Comparison of ENCODE assay signal across 21 cellular contexts in genomic region chr11:13449522-13449921, GRCh38. TPM values are rescaled to one million over a fixed set of nuclear protein-coding genes. Genes with fewer than 3 reads are reported as not detected.
DNase-seq lines count a peak whose midpoint lies in the region; ATAC-seq, FAIRE-seq and TF ChIP-seq lines count a peak whose summit lies in the region.
"Had no signal": no experiment of that assay in that cellular context is flagged by ENCODE, and none has a peak within 500 bp of the region (broad histone marks: within the 10 kb centered on the region; RNA-seq: fewer than 3 reads in every experiment).

No MANE protein-coding gene starts in this region.

- H3K27ac ChIP-seq in left ventricle myocardium inferior (replicated peaks) (peak overlapping the region; percentile 42), K562 (ENCODE audit: extremely low read depth, low read depth, low read length) (no peak overlapping the region), left lung (peak overlapping the region; percentile 5 to 21), tibial artery (peak overlapping the region; percentile 36 to 56), aorta (ENCODE audit: low read depth in 1 of 2, low read length in 2 of 2) (no peak overlapping the region), spleen (peak overlapping the region in 2 of 8 donors; percentile 0 to 63)
- H3K27ac ChIP-seq: 22Rv1, Peyer's patch, SJCRH30 had no signal

- DNase-seq in left ventricle myocardium inferior (no peak), left ventricle myocardium superior (no peak), K562 (ENCODE audit: extremely low read depth in 1 of 4, low spot score in 3 of 4) (no peak), left lung (no peak), tibial artery (no peak), EL (no peak), aorta (no peak), spleen (no peak)
- DNase-seq: C1 segment of cervical spinal cord; CD8-positive, alpha-beta memory T cell; GOT3; NCI-H1092; NCI-H1436 treated with DMSO at 0.1 percent for 48 hours; NCI-H1930; NCI-H510A treated with DMSO at 0.1 percent for 48 hours; NCI-H748 treated with DMSO at 0.1 percent for 48 hours; NK-92 treated with Interleukin-12 subunit alpha and Interleukin-12 subunit beta, amount 100 ng/mL, for 24 hours; Peyer's patch; SJCRH30 had no signal

- peaks cover 3% of the 10 kb centered on the region; the same call in 1 of the 3 replicates for H3K79me2 ChIP-seq in K562 (ENCODE audit: control insufficient read depth, insufficient read depth, low read length)

- H3K9me3 ChIP-seq in left ventricle myocardium inferior (replicated peaks) = peaks cover 22% of the 10 kb centered on the region
- no peaks in the 10 kb centered on the region for H3K9me3 ChIP-seq in K562 (replicated peaks; ENCODE audit: control insufficient read depth, insufficient read depth, low read depth, low read length)
- no peaks in the 10 kb centered on the region for H3K9me3 ChIP-seq in left lung
- H3K9me3 ChIP-seq in tibial artery = peaks cover 0 to 3% (median 0%) of the 10 kb centered on the region in 3 donors
- no peaks in the 10 kb centered on the region for H3K9me3 ChIP-seq in aorta (ENCODE audit: control insufficient read depth, low read length)
- H3K9me3 ChIP-seq in spleen = peaks cover 0 to 28% (median 18%) of the 10 kb centered on the region in 8 donors
- H3K9me3 ChIP-seq: Peyer's patch, SJCRH30 had no signal

- H4K20me1 ChIP-seq in K562 (replicated peaks; ENCODE audit: control insufficient read depth, insufficient read depth, low read length) = no peaks in the 10 kb centered on the region

- CTCF ChIA-PET in K562 (lab: Yijun Ruan, JAX; ENCODE audit: low intra/inter-chr PET ratio) = no interaction called here

- H3K4me3 ChIP-seq in left ventricle myocardium inferior = no peak overlapping the region
- H3K4me3 ChIP-seq in K562 = no peak overlapping the region
- no peak overlapping the region for H3K4me3 ChIP-seq in left lung
- H3K4me3 ChIP-seq in tibial artery = no peak overlapping the region
- no peak overlapping the region for H3K4me3 ChIP-seq in aorta (ENCODE audit: low read length in 2 of 2)
- H3K4me3 ChIP-seq in spleen = no peak overlapping the region
- H3K4me3 ChIP-seq: Peyer's patch, SJCRH30 had no signal

- no peak overlapping the region for H3K4me2 ChIP-seq in K562 (ENCODE audit: insufficient read depth, low read length)

- H3K4me1 ChIP-seq in left ventricle myocardium inferior (peaks cover 30% of the 10 kb centered on the region), K562 (replicated peaks in 1 of 2; ENCODE audit: control insufficient read depth in 2 of 2, insufficient read depth in 2 of 2, low read length in 2 of 2) (no peaks in the 10 kb centered on the region), left lung (peaks cover 4 to 21% of the 10 kb centered on the region in 2 donors), tibial artery (peaks cover 0 to 27% (median 7%) of the 10 kb centered on the region in 4 donors), aorta (ENCODE audit: control insufficient read depth in 1 of 2, insufficient read depth in 2 of 2, low read length in 2 of 2) (no peaks in the 10 kb centered on the region), spleen (peaks cover 3 to 52% (median 23%) of the 10 kb centered on the region in 6 donors)
- H3K4me1 ChIP-seq: SJCRH30 had no signal

- FAIRE-seq in K562 (lab: Jason Lieb, UNC) = no peak

- intact Hi-C loops in left ventricle myocardium inferior (cut with micrococcal nuclease) = no loop called here
- intact Hi-C loops in left ventricle myocardium superior (cut with micrococcal nuclease) = no loop called here
- intact Hi-C loops in K562 (cut with micrococcal nuclease) = no loop called here
- intact Hi-C loops in left lung (cut with DNase I) = no loop called here
- intact Hi-C loops in tibial artery (cut with DNase I; ENCODE audit: low total_unique reads) = no loop called here
- intact Hi-C loops in aorta (cut with DNase I) = loop anchor here in 1 of 2 donors (10.0 kb wide), 1 partner anchor 575 kb away; no protein-coding TSS in a partner anchor
- intact Hi-C loops in spleen (cut with DNase I; ENCODE audit: low total_unique reads) = no loop called here

- ATAC-seq in left ventricle myocardium superior = no peak
- ATAC-seq in K562 = no peak
- no peak for ATAC-seq in left lung
- no peak for ATAC-seq in aorta (ENCODE audit: low FRiP score)

- H3K36me3 ChIP-seq in left ventricle myocardium inferior (no peaks in the 10 kb centered on the region), K562 (ENCODE audit: control insufficient read depth, insufficient read depth, low read length) (no peaks in the 10 kb centered on the region), left lung (no peaks in the 10 kb centered on the region), tibial artery (no peaks in the 10 kb centered on the region), aorta (ENCODE audit: control insufficient read depth in 1 of 2, insufficient read depth in 2 of 2, low read length in 1 of 2) (no peaks in the 10 kb centered on the region), spleen (peaks cover 0 to 6% (median 0%) of the 10 kb centered on the region in 6 donors)
- H3K36me3 ChIP-seq: Peyer's patch, SJCRH30 had no signal

- WGBS in K562 (ENCODE audit: insufficient coverage, low coverage, missing lambda C conversion rate) = 42% methylated on average over 1 of the region's 1 CpG
- WGBS in aorta, 2 donors = 0 to 68% methylated on average over 1 of the region's 1 CpG
- 0 to 100% (median 53%) methylated on average over 1 of the region's 1 CpG for whole genome bisulfite sequencing in spleen, 5 donors

- TF ChIP-seq CTCF in left ventricle myocardium inferior (IDR thresholded peaks at IDR 0.05; ENCODE audit: borderline replicate concordance) (no peak), K562 (IDR thresholded peaks at IDR 0.05 in 2 of 3, conservative IDR thresholded peaks at IDR 0.05 in 1 of 3; ENCODE audit: insufficient read depth in 2 of 3, low read depth in 1 of 3, low read length in 3 of 3) (no peak), left lung (IDR thresholded peaks at IDR 0.05) (no peak), tibial artery (IDR thresholded peaks at IDR 0.05) (no peak), spleen (IDR thresholded peaks at IDR 0.05 in 8 of 11, conservative IDR thresholded peaks at IDR 0.05 in 3 of 11) (no peak)

- no peak for TF ChIP-seq RAD21 in K562 (CRISPR knock-in tag; conservative IDR thresholded peaks at IDR 0.05 in 1 of 2, IDR thresholded peaks at IDR 0.05 in 1 of 2)

- in situ Hi-C loops in K562 (cut with MboI) = no loop called here

- H3K9me1 ChIP-seq in K562 (ENCODE audit: control insufficient read depth, insufficient read depth, low read length) = no peaks in the 10 kb centered on the region

- TF ChIP-seq POLR2A in K562 (conservative IDR thresholded peaks at IDR 0.05) = no peak
- TF ChIP-seq POLR2A in spleen (IDR thresholded peaks at IDR 0.05) = no peak

- no peak for TF ChIP-seq EP300 in K562 (IDR thresholded peaks at IDR 0.05; ENCODE audit: low read length)

- H3K27me3 ChIP-seq in left ventricle myocardium inferior (ENCODE audit: low read depth) (no peaks in the 10 kb centered on the region), K562 (ENCODE audit: control insufficient read depth in 2 of 2, insufficient read depth in 2 of 2, low read length in 2 of 2) (no peaks in the 10 kb centered on the region), left lung (no peaks in the 10 kb centered on the region), tibial artery (no peaks in the 10 kb centered on the region), aorta (ENCODE audit: control insufficient read depth in 1 of 2, insufficient read depth in 2 of 2, low read length in 1 of 2) (no peaks in the 10 kb centered on the region), spleen (replicated peaks in 1 of 7) (no peaks in the 10 kb centered on the region)
- H3K27me3 ChIP-seq: Peyer's patch, SJCRH30 had no signal

- no peak overlapping the region for H3K9ac ChIP-seq in K562 (ENCODE audit: insufficient read depth in 1 of 2, low read depth in 2 of 2, low read length in 2 of 2)

- no TSS peak for BruUV-seq in K562 (replicated peaks; lab: Mats Ljungman, UMichigan)

- no peak overlapping the region for H2AFZ ChIP-seq in K562 (ENCODE audit: low read depth, low read length)

- POLR2A ChIA-PET in K562 (lab: Yijun Ruan, JAX) = interaction anchor here (1.2 to 2.2 kb wide), 3 partner anchors 10 to 23 kb away, joined by 3 to 9 read pairs (median 4); partner anchors contain the start of gene BTBD10

RNA-seq across cellular contexts. Expression of gene BTBD10, which starts 13.5 kb away (rescaled TPM):
- 26.4 TPM for total RNA-seq in left ventricle myocardium inferior
- total RNA-seq in left ventricle myocardium superior = 19.2 TPM
- total RNA-seq in K562 (2011; cell fraction: chromatin; rRNA removed; ENCODE audit: low replicate concordance) = 11.0 and 19.9 TPM in 2 replicates
- 3.3 and 4.3 TPM in 2 replicates for total RNA-seq in K562 (2011; cell fraction: nucleolus; rRNA removed)
- 9.9 and 14.0 TPM in 2 replicates for total RNA-seq in K562 (2011; cell fraction: nucleoplasm; rRNA removed)
- 15.3 and 16.1 TPM in 2 replicates for total RNA-seq in K562 (2014; rRNA removed)
- 20.2 and 22.8 TPM in 2 replicates for total RNA-seq in K562 (2014; rRNA removed; fragmentation: Illumina TruSeq; extraction: Trizol)
- 20.9 and 22.8 TPM in 2 replicates for total RNA-seq in K562 (2015; rRNA removed; fragmentation: Illumina TruSeq; extraction: Trizol)
- 11.6 and 12.4 TPM in 2 replicates for total RNA-seq in K562 (2021)
- 14.6 and 17.3 TPM in 2 replicates for polyA plus RNA-seq in K562 (2011; rRNA removed)
- polyA plus RNA-seq in K562 (2011; cell fraction: cytosol; rRNA removed) = 4.5 and 7.6 TPM in 2 replicates
- polyA plus RNA-seq in K562 (2011; cell fraction: nucleus; rRNA removed) = 6.4 and 8.2 TPM in 2 replicates
- polyA plus RNA-seq in K562 (2012) = 12.2 and 12.3 TPM in 2 replicates
- polyA plus RNA-seq in K562 (2014; fragmentation: Illumina TruSeq; extraction: Trizol) = 15.5 and 16.3 TPM in 2 replicates
- polyA plus RNA-seq in K562 (2014; fragmentation: Nextera tagmentation; extraction: Ambion mirVana) = 10 to 100 TPM; 13.4 to 21.4 TPM
- polyA plus RNA-seq in K562 (2014; rRNA removed) = 11.9 and 15.0 TPM in 2 replicates
- polyA minus RNA-seq in K562 (2011; rRNA and poly(A)+ RNA removed) = 42.9 and 48.8 TPM in 2 replicates
- polyA minus RNA-seq in K562 (2011; cell fraction: cytosol; rRNA and poly(A)+ RNA removed) = 6.6 and 12.0 TPM in 2 replicates
- polyA minus RNA-seq in K562 (2011; cell fraction: nucleus; rRNA and poly(A)+ RNA removed) = 8.9 and 16.7 TPM in 2 replicates
- total RNA-seq in left lung = 10 to 100 TPM; 24.8 to 25.9 TPM
- 10 to 100 TPM; 31.8 to 35.3 TPM for total RNA-seq in aorta
- polyA plus RNA-seq in aorta = 10 to 100 TPM; 19.2 to 28.0 TPM
- total RNA-seq in spleen = 10 to 100 TPM; 23.9 to 32.5 (median 27.3) TPM
- polyA plus RNA-seq in spleen = 10 to 100 TPM in 2 of 3 donors, 1 to 10 TPM in 1; 8.8 to 13.2 (median 10.8) TPM

RNA-seq across cellular contexts. Expression of gene PTH, which starts 46.3 kb away (rescaled TPM):
- total RNA-seq in left ventricle myocardium inferior = not detected
- total RNA-seq in left ventricle myocardium superior = not detected
- not detected in 2 replicates for total RNA-seq in K562 (2011; cell fraction: chromatin; rRNA removed; ENCODE audit: low replicate concordance)
- not detected in 2 replicates for total RNA-seq in K562 (2011; cell fraction: nucleolus; rRNA removed)
- total RNA-seq in K562 (2011; cell fraction: nucleoplasm; rRNA removed) = not detected in 2 replicates
- total RNA-seq in K562 (2014; rRNA removed) = not detected in 2 replicates
- total RNA-seq in K562 (2014; rRNA removed; fragmentation: Illumina TruSeq; extraction: Trizol) = not detected in 2 replicates
- not detected in 2 replicates for total RNA-seq in K562 (2015; rRNA removed; fragmentation: Illumina TruSeq; extraction: Trizol)
- total RNA-seq in K562 (2021) = not detected in 2 replicates
- polyA plus RNA-seq in K562 (2011; rRNA removed) = not detected in 2 replicates
- not detected in 2 replicates for polyA plus RNA-seq in K562 (2011; cell fraction: cytosol; rRNA removed)
- not detected in 2 replicates for polyA plus RNA-seq in K562 (2011; cell fraction: nucleus; rRNA removed)
- not detected in 2 replicates for polyA plus RNA-seq in K562 (2012)
- polyA plus RNA-seq in K562 (2014; fragmentation: Illumina TruSeq; extraction: Trizol) = not detected in 2 replicates
- not detected for polyA plus RNA-seq in K562 (2014; fragmentation: Nextera tagmentation; extraction: Ambion mirVana)
- polyA plus RNA-seq in K562 (2014; rRNA removed) = not detected in 2 replicates
- not detected in 2 replicates for polyA minus RNA-seq in K562 (2011; rRNA and poly(A)+ RNA removed)
- not detected in 2 replicates for polyA minus RNA-seq in K562 (2011; cell fraction: cytosol; rRNA and poly(A)+ RNA removed)
- polyA minus RNA-seq in K562 (2011; cell fraction: nucleus; rRNA and poly(A)+ RNA removed) = not detected in 2 replicates
- not detected for total RNA-seq in left lung
- total RNA-seq in aorta = not detected
- polyA plus RNA-seq in aorta = not detected
- total RNA-seq in spleen = not detected
- not detected for polyA plus RNA-seq in spleen
- total RNA-seq: CD8-positive, alpha-beta memory T cell; Daoy; Peyer's patch; SJCRH30 had no signal
- polyA plus RNA-seq: CD8-positive, alpha-beta memory T cell had no signal

Comparison
In these comparisons a context has a peak if more than half of its experiments do, and no peak if none do; other contexts are left out.
1. H3K27ac ChIP-seq: peak in left ventricle myocardium inferior (single experiment), left lung (2 of 2) and tibial artery (2 of 2); none in K562 (single experiment) and aorta (0 of 2).